ENCODE assay signal across 11 cellular contexts in the genomic region with DNA sequence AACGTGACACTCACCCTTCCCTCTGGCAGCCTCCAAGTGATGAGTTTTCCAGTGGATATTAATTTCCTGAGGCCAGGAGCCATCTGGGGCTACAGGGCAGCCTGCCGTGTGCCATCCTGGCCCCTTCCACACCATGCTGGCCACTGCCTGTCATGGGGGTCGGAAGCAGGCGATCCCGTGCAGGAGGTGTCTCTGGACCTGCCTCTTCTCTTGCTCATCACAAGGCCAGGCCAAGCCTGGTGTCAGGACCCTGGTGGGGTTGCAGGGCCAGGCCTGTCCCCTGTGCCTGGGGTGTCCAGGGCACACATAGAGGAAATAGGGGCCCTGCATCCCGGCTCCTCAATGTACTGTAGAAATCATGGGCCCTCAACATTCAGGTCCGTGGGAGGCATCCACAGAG. TPM values are rescaled to one million over a fixed set of nuclear protein-coding genes. Genes with fewer than 3 reads are reported as not detected.
"Had no signal": no experiment of that assay in that cellular context is flagged by ENCODE, and none has a peak within 500 bp of the region (broad histone marks: within the 10 kb centered on the region; RNA-seq: fewer than 3 reads in every experiment).

No MANE protein-coding gene starts in this region.

- H3K36me3 ChIP-seq: HAP-1 had no signal

- H3K4me3 ChIP-seq: GM23248, HAP-1 had no signal

- FAIRE-seq: HepG2 had no signal

- H3K9me3 ChIP-seq: HAP-1 had no signal

- H3K27ac ChIP-seq: GM23248, HL-60 had no signal

- DNase-seq: GM23248, GOT3, HFFc6 had no signal

- H3K4me1 ChIP-seq: HAP-1 had no signal

- ATAC-seq: HCT116, HepG2 had no signal

- H3K9ac ChIP-seq: GM23248 had no signal

RNA-seq across cellular contexts. Expression of gene KRTAP5-3, which starts 3.6 kb away (rescaled TPM):
- total RNA-seq: GM23248, H4, H7, HepG2, HFFc6, HT1080 had no signal
- polyA plus RNA-seq: GM23248, HepG2, IgD-negative memory B cell had no signal

RNA-seq across cellular contexts. Expression of gene KRTAP5-2, which starts 6.6 kb away (rescaled TPM):
- total RNA-seq: GM23248, H4, H7, HepG2, HFFc6, HT1080 had no signal
- polyA plus RNA-seq: GM23248, HepG2, IgD-negative memory B cell had no signal

RNA-seq across cellular contexts. Expression of gene KRTAP5-4, which starts 17.2 kb away (rescaled TPM):
- total RNA-seq: GM23248, H4, H7, HepG2, HFFc6, HT1080 had no signal
- polyA plus RNA-seq: GM23248, HepG2, IgD-negative memory B cell had no signal

RNA-seq across cellular contexts. Expression of gene KRTAP5-1, which starts 19.6 kb away (rescaled TPM):
- total RNA-seq: GM23248, H4, H7, HepG2, HFFc6, HT1080 had no signal
- polyA plus RNA-seq: GM23248, HepG2, IgD-negative memory B cell had no signal

RNA-seq across cellular contexts. Expression of gene KRTAP5-5, which starts 24.9 kb away (rescaled TPM):
- total RNA-seq: GM23248, H4, H7, HepG2, HFFc6, HT1080 had no signal
- polyA plus RNA-seq: GM23248, HepG2, IgD-negative memory B cell had no signal
